In the genomic region with DNA sequence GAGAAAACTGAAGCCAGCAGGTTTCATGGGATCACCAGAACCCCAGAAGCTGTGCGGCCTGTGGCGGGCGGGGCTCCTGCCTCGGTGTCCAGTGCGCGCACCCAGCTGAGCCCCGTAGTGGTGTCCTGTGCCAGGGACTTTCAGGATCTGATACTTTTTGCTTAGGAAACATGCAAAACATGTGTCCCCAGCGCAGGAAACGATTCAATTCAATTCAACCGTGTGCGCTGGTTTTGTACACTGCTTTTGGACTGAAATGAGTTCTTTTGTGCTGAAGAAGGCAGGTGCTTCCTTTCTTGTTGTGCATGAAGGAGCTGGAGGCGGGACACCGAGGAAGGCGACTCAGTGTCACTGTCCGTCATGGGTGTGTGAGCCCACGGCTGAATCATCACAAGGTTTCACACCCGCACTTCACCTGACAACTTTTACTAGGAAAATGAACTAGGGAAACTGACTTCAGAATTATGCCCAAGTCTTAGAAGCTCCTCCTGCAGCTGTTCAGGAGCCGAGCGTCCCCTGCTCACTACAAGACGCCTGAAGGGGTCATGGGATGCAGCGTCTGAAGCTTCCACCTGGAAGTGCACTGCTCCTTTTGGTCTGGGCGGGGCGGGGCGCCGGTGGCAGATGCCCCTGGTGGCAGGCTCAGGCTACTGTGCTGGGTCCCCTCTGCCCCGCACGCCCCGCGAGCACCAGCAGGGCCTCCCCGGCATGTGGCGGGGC, we compare ENCODE assay signal across 8 cellular contexts. TPM values are rescaled to one million over a fixed set of nuclear protein-coding genes. Genes with fewer than 3 reads are reported as not detected.
DNase-seq lines count a peak whose midpoint lies in the region; ATAC-seq and TF ChIP-seq lines count a peak whose summit lies in the region.

No MANE protein-coding gene starts in this region.

- H3K4me3 ChIP-seq in mucosa of descending colon (no peak overlapping the region), MM.1S (ENCODE audit: low read length) (no peak overlapping the region)

- peaks cover 0 to 47% (median 19%) of the 10 kb centered on the region in 3 donors for H3K4me1 Mint-ChIP-seq in T-cell

- POLR2A ChIA-PET in T-cell (lab: Charles Lee): interaction anchor here in 1 of 2 donors (0.7 kb wide), 1 partner anchor 11 kb away, joined by 3 read pairs; no protein-coding TSS in a partner anchor

- peaks cover 26% of the 10 kb centered on the region for H3K36me3 Mint-ChIP-seq in T-cell

- peak; percentile 50 for ATAC-seq in GM18508 (IDR thresholded peaks at IDR 0.05; ENCODE audit: insufficient read depth, unreplicated experiment)
- peak; percentile 52 for ATAC-seq in GM21528 (IDR thresholded peaks at IDR 0.05; ENCODE audit: low FRiP score, unreplicated experiment)
- ATAC-seq in HG03565 (IDR thresholded peaks at IDR 0.05; ENCODE audit: unreplicated experiment): peak; percentile 63
- peak; percentile 52 for ATAC-seq in mucosa of descending colon
- no peak for ATAC-seq in left colon
- no peak for ATAC-seq in left lobe of liver
- ATAC-seq in T-cell (replicated peaks in 1 of 4): no peak

- H3K36me3 ChIP-seq in mucosa of descending colon (ENCODE audit: low read depth) (no peaks in the 10 kb centered on the region), MM.1S (replicated peaks; ENCODE audit: insufficient read depth, low read length) (no peaks in the 10 kb centered on the region)

- no peak for TF ChIP-seq CTCF in mucosa of descending colon (IDR thresholded peaks at IDR 0.05)
- TF ChIP-seq CTCF in MM.1S (IDR thresholded peaks at IDR 0.05; ENCODE audit: low read length): no peak

- H3K9me3 ChIP-seq in mucosa of descending colon (no peaks in the 10 kb centered on the region), MM.1S (replicated peaks; ENCODE audit: insufficient read depth, low read length) (no peaks in the 10 kb centered on the region)

- DNase-seq in mucosa of descending colon: peak in 2 of 3 donors; percentile 23 to 58
- no peak for DNase-seq in left colon
- no peak for DNase-seq in left lobe of liver (ENCODE audit: low spot score)
- DNase-seq in T-cell: no peak
- DNase-seq in MM.1S: no peak

- H3K27ac Mint-ChIP-seq in T-cell: no peak overlapping the region

- peaks cover 6% of the 10 kb centered on the region for H3K4me1 ChIP-seq in mucosa of descending colon (ENCODE audit: low read depth)
- no peaks in the 10 kb centered on the region for H3K4me1 ChIP-seq in MM.1S (ENCODE audit: low read length)

- H3K4me2 ChIP-seq in MM.1S (ENCODE audit: low read depth, low read length): no peak overlapping the region

- no peak overlapping the region for H3K9ac ChIP-seq in MM.1S (ENCODE audit: low read length)

- no peaks in the 10 kb centered on the region for H3K9me2 ChIP-seq in MM.1S (replicated peaks; ENCODE audit: insufficient read depth, low read length)

- H3K79me2 ChIP-seq in MM.1S (ENCODE audit: low read length): peaks cover 16% of the 10 kb centered on the region

- no peaks in the 10 kb centered on the region for H4K20me1 ChIP-seq in MM.1S (ENCODE audit: insufficient read depth, low read length)

- no peaks in the 10 kb centered on the region for H3K27me3 ChIP-seq in MM.1S (replicated peaks; ENCODE audit: insufficient read depth, low read length)

- intact Hi-C loops in mucosa of descending colon (cut with DNase I, micrococcal nuclease) (no loop called here), left colon (cut with DNase I, micrococcal nuclease) (no loop called here)

- no peaks in the 10 kb centered on the region for H3K27me3 Mint-ChIP-seq in T-cell

- H3K27ac ChIP-seq in MM.1S (ENCODE audit: low read length): no peak overlapping the region

- no peak overlapping the region for H2AFZ ChIP-seq in MM.1S (ENCODE audit: low read length)

- no peaks in the 10 kb centered on the region for H3K9me3 Mint-ChIP-seq in T-cell

- no peak overlapping the region for H3K4me3 Mint-ChIP-seq in T-cell

- no peaks in the 10 kb centered on the region for H3F3A ChIP-seq in MM.1S (ENCODE audit: insufficient read depth, low read length)

- CTCF ChIA-PET in T-cell (lab: Charles Lee): no interaction called here

RNA-seq across cellular contexts. Expression of gene ZNF750, which starts 31.4 kb away (rescaled TPM):
- not detected for total RNA-seq in mucosa of descending colon
- not detected for total RNA-seq in left colon
- 0.08 TPM for total RNA-seq in left lobe of liver
- total RNA-seq in T-cell: not detected

Comparison
In these comparisons a context has a peak if more than half of its experiments do, and no peak if none do; other contexts are left out.
1. ATAC-seq: peak in GM18508 (single experiment), GM21528 (single experiment), HG03565 (single experiment) and mucosa of descending colon (single experiment); none in left colon (single experiment), left lobe of liver (single experiment) and T-cell (0 of 4).
2. DNase-seq: peak in mucosa of descending colon (2 of 3); none in left colon (0 of 2), left lobe of liver (single experiment), T-cell (0 of 34) and MM.1S (single experiment).